In genomic region chr14:58354817-58355216, GRCh38 we compare ENCODE assay signal across 27 cellular contexts. TPM values are rescaled to one million over a fixed set of nuclear protein-coding genes. Genes with fewer than 3 reads are reported as not detected.
DNase-seq lines count a peak whose midpoint lies in the region; ATAC-seq and TF ChIP-seq lines count a peak whose summit lies in the region.
"Had no signal": no experiment of that assay in that cellular context is flagged by ENCODE, and none has a peak within 500 bp of the region (broad histone marks: within the 10 kb centered on the region; RNA-seq: fewer than 3 reads in every experiment).

No MANE protein-coding gene starts in this region.

- H3K4me3 ChIP-seq in HL-60 (replicated peaks; ENCODE audit: insufficient read depth, low read length) (no peak overlapping the region), rectal smooth muscle tissue (ENCODE audit: low read length) (no peak overlapping the region), neural progenitor cell (no peak overlapping the region)
- H3K4me3 ChIP-seq: MG63, Peyer's patch, right atrium auricular region, spleen had no signal

- no peaks in the 10 kb centered on the region for H3K9me3 ChIP-seq in neural progenitor cell (ENCODE audit: low read depth)
- H3K9me3 ChIP-seq: MG63, Peyer's patch, right atrium auricular region, spleen had no signal

- H2AFZ ChIP-seq in neural progenitor cell (replicated peaks): no peak overlapping the region

- H3K27me3 ChIP-seq in HL-60 (ENCODE audit: insufficient read depth, poor library complexity, severe bottlenecking): no peaks in the 10 kb centered on the region
- H3K27me3 ChIP-seq in rectal smooth muscle tissue (ENCODE audit: control insufficient read depth, insufficient read depth, low read length): no peaks in the 10 kb centered on the region
- no peaks in the 10 kb centered on the region for H3K27me3 ChIP-seq in neural progenitor cell
- H3K27me3 ChIP-seq: MG63, Peyer's patch, right atrium auricular region, spleen had no signal

- H4K20me1 ChIP-seq in neural progenitor cell (ENCODE audit: low read depth): no peaks in the 10 kb centered on the region

- H3K27me3 Mint-ChIP-seq in activated T-cell treated with anti-CD3 and anti-CD28 coated beads, Interleukin-2, amount 50 U/mL, for 72 hours (ENCODE audit: low read depth): no peaks in the 10 kb centered on the region
- H3K27me3 Mint-ChIP-seq in effector memory CD8-positive, alpha-beta T cell: no peaks in the 10 kb centered on the region
- H3K27me3 Mint-ChIP-seq in neural progenitor cell (ENCODE audit: insufficient read depth, low read depth): no peaks in the 10 kb centered on the region
- H3K27me3 Mint-ChIP-seq in WTC11 (ENCODE audit: low read depth): no peaks in the 10 kb centered on the region
- H3K27me3 Mint-ChIP-seq: stimulated activated memory B cell treated with anti-CD40 and anti-IgM and Interleukin-4, amounts not matched to agents 10 μg/mL and 1 μg/mL and 100 μg/mL, for 72 hours had no signal

- ATAC-seq in activated T-cell treated with anti-CD3 and anti-CD28 coated beads, Interleukin-2, amount 50 U/mL, for 72 hours (replicated peaks in 1 of 2): no peak
- no peak for ATAC-seq in effector memory CD8-positive, alpha-beta T cell (replicated peaks)
- ATAC-seq in GM21447 (IDR thresholded peaks at IDR 0.05; ENCODE audit: unreplicated experiment) (no peak), WTC11 (no peak)
- ATAC-seq: stimulated activated memory B cell treated with anti-CD40 and anti-IgM and Interleukin-4, amounts not matched to agents 10 μg/mL and 1 μg/mL and 100 μg/mL, for 72 hours had no signal

- POLR2A ChIA-PET in WTC11 (lab: Charles Lee): no interaction called here

- H3K27ac Mint-ChIP-seq in activated T-cell treated with anti-CD3 and anti-CD28 coated beads, Interleukin-2, amount 50 U/mL, for 72 hours: peak overlapping the region; percentile 72
- H3K27ac Mint-ChIP-seq in effector memory CD8-positive, alpha-beta T cell: peak overlapping the region; percentile 81 to 86
- H3K27ac Mint-ChIP-seq in neural progenitor cell (no peak overlapping the region), WTC11 (no peak overlapping the region)

- no peaks in the 10 kb centered on the region for H3K9me3 Mint-ChIP-seq in activated T-cell treated with anti-CD3 and anti-CD28 coated beads, Interleukin-2, amount 50 U/mL, for 72 hours
- no peaks in the 10 kb centered on the region for H3K9me3 Mint-ChIP-seq in effector memory CD8-positive, alpha-beta T cell
- H3K9me3 Mint-ChIP-seq in neural progenitor cell: no peaks in the 10 kb centered on the region
- no peaks in the 10 kb centered on the region for H3K9me3 Mint-ChIP-seq in WTC11
- H3K9me3 Mint-ChIP-seq: stimulated activated memory B cell treated with anti-CD40 and anti-IgM and Interleukin-4, amounts not matched to agents 10 μg/mL and 1 μg/mL and 100 μg/mL, for 72 hours had no signal

- DNase-seq in activated T-cell treated with anti-CD3 and anti-CD28 coated beads, Interleukin-2, amount 50 U/mL, for 72 hours: no peak
- no peak for DNase-seq in activated T-cell treated with anti-CD3 and anti-CD28 coated beads for 4 hours
- no peak for DNase-seq in HL-60 (ENCODE audit: low read depth in 1 of 2, low spot score in 1 of 2)
- no peak for DNase-seq in effector memory CD8-positive, alpha-beta T cell
- DNase-seq in neural progenitor cell (ENCODE audit: low spot score): no peak
- DNase-seq in WTC11 (ENCODE audit: low spot score): no peak
- DNase-seq: activated CD4-positive, alpha-beta T cell treated with anti-CD3 and anti-CD28 coated beads for 4 hours; activated T-cell treated with anti-CD3 and anti-CD28 coated beads, Interleukin-2, amount 50 U/mL, for 48 hours; EL; HCEC 1CT; kidney glomerular epithelial cell; MG63; NCI-H1436; Peyer's patch; SIG-M5; spleen; stimulated activated CD4-positive, alpha-beta T cell treated with anti-CD3 and anti-CD28 coated beads, Interleukin-2, amount 100 ng/mL, for 48 hours had no signal

- H3K4me1 ChIP-seq in rectal smooth muscle tissue (ENCODE audit: control insufficient read depth, insufficient read depth, low read length) (peaks cover 10% of the 10 kb centered on the region), neural progenitor cell (no peaks in the 10 kb centered on the region)
- H3K4me1 ChIP-seq: Peyer's patch had no signal

- H3F3A ChIP-seq in neural progenitor cell (ENCODE audit: low read depth): no peaks in the 10 kb centered on the region

- no peaks in the 10 kb centered on the region for H3K79me2 ChIP-seq in neural progenitor cell (ENCODE audit: low read depth)

- peak overlapping the region; percentile 3; the same call in 1 of the 2 replicates for H3K27ac ChIP-seq in HL-60 (replicated peaks)
- H3K27ac ChIP-seq in rectal smooth muscle tissue (ENCODE audit: low read depth, low read length): peak overlapping the region; percentile 33
- H3K27ac ChIP-seq in neural progenitor cell: no peak overlapping the region
- H3K27ac ChIP-seq: epithelial cell of prostate, Peyer's patch, right atrium auricular region had no signal

- CTCF ChIA-PET in WTC11 (lab: Charles Lee): no interaction called here

- TF ChIP-seq CTCF in HL-60 (IDR thresholded peaks at IDR 0.05; ENCODE audit: insufficient read depth, low read length): no peak
- TF ChIP-seq CTCF in neural progenitor cell (IDR thresholded peaks at IDR 0.05): no peak
- no peak for TF ChIP-seq CTCF in WTC11 (IDR thresholded peaks at IDR 0.05)

- H3K36me3 ChIP-seq in rectal smooth muscle tissue (ENCODE audit: control insufficient read depth, insufficient read depth, low read length) (peaks cover 14% of the 10 kb centered on the region), neural progenitor cell (peaks cover 14% of the 10 kb centered on the region)
- H3K36me3 ChIP-seq: MG63 had no signal

- peaks cover 9 to 20% of the 10 kb centered on the region in 2 donors for H3K36me3 Mint-ChIP-seq in activated T-cell treated with anti-CD3 and anti-CD28 coated beads, Interleukin-2, amount 50 U/mL, for 72 hours (ENCODE audit: insufficient read depth in 2 of 2)
- peaks cover 60% of the 10 kb centered on the region for H3K36me3 Mint-ChIP-seq in effector memory CD8-positive, alpha-beta T cell (ENCODE audit: insufficient read depth)
- H3K36me3 Mint-ChIP-seq in neural progenitor cell: peaks cover 24% of the 10 kb centered on the region
- H3K36me3 Mint-ChIP-seq in WTC11: peaks cover 22% of the 10 kb centered on the region

- no peak overlapping the region for H3K4me3 Mint-ChIP-seq in activated T-cell treated with anti-CD3 and anti-CD28 coated beads, Interleukin-2, amount 50 U/mL, for 72 hours
- no peak overlapping the region for H3K4me3 Mint-ChIP-seq in effector memory CD8-positive, alpha-beta T cell
- H3K4me3 Mint-ChIP-seq in neural progenitor cell (no peak overlapping the region), WTC11 (no peak overlapping the region)
- H3K4me3 Mint-ChIP-seq: stimulated activated memory B cell treated with anti-CD40 and anti-IgM and Interleukin-4, amounts not matched to agents 10 μg/mL and 1 μg/mL and 100 μg/mL, for 72 hours had no signal

- no peak overlapping the region for H3K4me2 ChIP-seq in neural progenitor cell

- peaks cover 21% of the 10 kb centered on the region for H3K4me1 Mint-ChIP-seq in activated T-cell treated with anti-CD3 and anti-CD28 coated beads, Interleukin-2, amount 50 U/mL, for 72 hours (ENCODE audit: low read depth)
- H3K4me1 Mint-ChIP-seq in effector memory CD8-positive, alpha-beta T cell (ENCODE audit: low read depth in 2 of 2): peaks cover 10 to 23% of the 10 kb centered on the region in 2 donors
- no peaks in the 10 kb centered on the region for H3K4me1 Mint-ChIP-seq in neural progenitor cell
- no peaks in the 10 kb centered on the region for H3K4me1 Mint-ChIP-seq in WTC11

- H3K9ac ChIP-seq in rectal smooth muscle tissue (ENCODE audit: low read length) (no peak overlapping the region), neural progenitor cell (no peak overlapping the region)

TF ChIP-seq in WTC11, 78 proteins besides CTCF, POLR2A, EP300 and RAD21 (continues in another document):
- TF ChIP-seq ZBTB21 (CRISPR knock-in tag; IDR thresholded peaks at IDR 0.05; ENCODE audit: borderline replicate concordance): no peak
- no peak for TF ChIP-seq ZBTB43 (CRISPR knock-in tag; IDR thresholded peaks at IDR 0.05)
- TF ChIP-seq, protein P1, sequence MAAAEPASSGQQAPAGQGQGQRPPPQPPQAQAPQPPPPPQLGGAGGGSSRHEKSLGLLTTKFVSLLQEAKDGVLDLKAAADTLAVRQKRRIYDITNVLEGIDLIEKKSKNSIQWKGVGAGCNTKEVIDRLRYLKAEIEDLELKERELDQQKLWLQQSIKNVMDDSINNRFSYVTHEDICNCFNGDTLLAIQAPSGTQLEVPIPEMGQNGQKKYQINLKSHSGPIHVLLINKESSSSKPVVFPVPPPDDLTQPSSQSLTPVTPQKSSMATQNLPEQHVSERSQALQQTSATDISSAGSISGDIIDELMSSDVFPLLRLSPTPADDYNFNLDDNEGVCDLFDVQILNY (CRISPR knock-in tag; IDR thresholded peaks at IDR 0.05): no peak
- TF ChIP-seq ZNF232 (CRISPR knock-in tag; IDR thresholded peaks at IDR 0.05): no peak
- no peak for TF ChIP-seq ATF1 (CRISPR knock-in tag; IDR thresholded peaks at IDR 0.05)

RNA-seq across cellular contexts. Expression of gene TOMM20L, which starts 40.9 kb away (rescaled TPM):
- not detected for total RNA-seq in activated T-cell treated with anti-CD3 and anti-CD28 coated beads, Interleukin-2, amount 50 U/mL, for 72 hours
- total RNA-seq in neural progenitor cell (ENCODE audit: low replicate concordance): not detected in 2 replicates
- not detected in 3 replicates for total RNA-seq in WTC11 (2021)
- total RNA-seq: chondrocyte, lung microvascular endothelial cell, NCI-H460, osteocyte, Peyer's patch, right atrium auricular region, urinary bladder had no signal

RNA-seq across cellular contexts. Expression of gene ARID4A, which starts 56.5 kb away (rescaled TPM):
- total RNA-seq in activated T-cell treated with anti-CD3 and anti-CD28 coated beads, Interleukin-2, amount 50 U/mL, for 72 hours: 10 to 100 TPM; 33.9 to 42.2 TPM
- total RNA-seq in neural progenitor cell (ENCODE audit: low replicate concordance) (12.6 and 24.1 TPM in 2 replicates), WTC11 (2021) (12.5 to 15.0 TPM (median 12.6 TPM) in 3 replicates)

Comparison
In these comparisons a context has a peak if more than half of its experiments do, and no peak if none do; other contexts are left out.
1. H3K27ac Mint-ChIP-seq: peak in activated T-cell treated with anti-CD3 and anti-CD28 coated beads, Interleukin-2, amount 50 U/mL, for 72 hours (single experiment) and effector memory CD8-positive, alpha-beta T cell (2 of 2); none in neural progenitor cell (single experiment) and WTC11 (single experiment).